In the genomic region with DNA sequence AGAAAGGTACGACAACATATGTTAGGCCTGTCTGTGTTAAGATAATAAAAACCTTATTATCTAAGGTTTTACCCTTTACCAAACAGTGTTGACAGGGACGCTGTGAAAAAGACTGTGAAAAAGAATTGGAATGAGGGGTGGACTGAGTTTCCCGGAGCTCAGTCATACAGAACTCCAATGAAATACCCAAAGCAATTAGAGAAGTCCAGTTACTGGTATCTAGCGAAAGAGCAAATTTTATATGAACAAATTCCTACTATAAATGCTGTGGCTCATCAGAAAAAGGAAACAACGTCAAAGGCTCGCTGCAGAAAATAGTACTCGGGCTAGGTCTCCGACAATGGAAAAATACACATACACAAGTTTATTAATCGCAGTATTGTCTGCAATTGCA, we compare ENCODE assay signal across 8 cellular contexts. TPM values are rescaled to one million over a fixed set of nuclear protein-coding genes. Genes with fewer than 3 reads are reported as not detected.
DNase-seq lines count a peak whose midpoint lies in the region; ATAC-seq and TF ChIP-seq lines count a peak whose summit lies in the region.

No MANE protein-coding gene starts in this region.

- H4K20me1 ChIP-seq in SU-DHL-6 (ENCODE audit: low read depth, low read length), result no peaks in the 10 kb centered on the region

- H3K9ac ChIP-seq in SU-DHL-6 (ENCODE audit: low read length), result peak overlapping the region; percentile 84

- H3K9me2 ChIP-seq in SU-DHL-6 (replicated peaks; ENCODE audit: insufficient read depth, low read length), result no peaks in the 10 kb centered on the region

- H3K4me3 Mint-ChIP-seq in activated naive CD4-positive, alpha-beta T cell treated with anti-CD3 and anti-CD28 coated beads, Interleukin-2, amount 50 U/mL, for 24 hours, result peak overlapping the region; percentile 99
- H3K4me3 Mint-ChIP-seq in glutamatergic neuron (ENCODE audit: unreplicated experiment), result peak overlapping the region; percentile 100

- peak overlapping the region; percentile 100 for H3K27ac Mint-ChIP-seq in activated naive CD4-positive, alpha-beta T cell treated with anti-CD3 and anti-CD28 coated beads, Interleukin-2, amount 50 U/mL, for 24 hours
- peak overlapping the region; percentile 100 for H3K27ac Mint-ChIP-seq in glutamatergic neuron (ENCODE audit: unreplicated experiment)

- no peaks in the 10 kb centered on the region for H3K36me3 ChIP-seq in SU-DHL-6 (ENCODE audit: low read length)

- peaks cover 48% of the 10 kb centered on the region for H3K4me1 Mint-ChIP-seq in activated naive CD4-positive, alpha-beta T cell treated with anti-CD3 and anti-CD28 coated beads, Interleukin-2, amount 50 U/mL, for 24 hours
- peaks cover 11% of the 10 kb centered on the region for H3K4me1 Mint-ChIP-seq in glutamatergic neuron (ENCODE audit: low read depth, unreplicated experiment)

- H3K9me3 Mint-ChIP-seq in activated naive CD4-positive, alpha-beta T cell treated with anti-CD3 and anti-CD28 coated beads, Interleukin-2, amount 50 U/mL, for 24 hours, result no peaks in the 10 kb centered on the region
- peaks cover 7% of the 10 kb centered on the region for H3K9me3 Mint-ChIP-seq in glutamatergic neuron (ENCODE audit: unreplicated experiment)

- TF ChIP-seq CTCF in SU-DHL-6 (IDR thresholded peaks at IDR 0.05; ENCODE audit: insufficient read depth, low read length, poor library complexity, severe bottlenecking), result no peak
- no peak for TF ChIP-seq CTCF in glutamatergic neuron (IDR thresholded peaks at IDR 0.05; ENCODE audit: partially characterized antibody, unreplicated experiment)

- H3F3A ChIP-seq in SU-DHL-6 (ENCODE audit: insufficient read depth), result 0 out of 2 replicates have a peak, but pooled peaks cover 7% of the 10 kb centered on the region

- H2AFZ ChIP-seq in SU-DHL-6 (ENCODE audit: low read depth, low read length, severe bottlenecking), result peak overlapping the region; percentile 95

- H3K4me3 ChIP-seq in SU-DHL-6 (ENCODE audit: insufficient read depth, low read length, poor library complexity, severe bottlenecking) (peak overlapping the region; percentile 62), skeletal muscle cell (ENCODE audit: low read depth, low read length) (peak overlapping the region; percentile 91)

- H3K79me2 ChIP-seq in SU-DHL-6 (ENCODE audit: insufficient read depth, low read length), result peaks cover 41% of the 10 kb centered on the region

- H3K4me2 ChIP-seq in SU-DHL-6 (ENCODE audit: low read depth, low read length, poor library complexity, severe bottlenecking), result peak overlapping the region; percentile 80

- no peak for ATAC-seq in HG03342 (IDR thresholded peaks at IDR 0.05; ENCODE audit: unreplicated experiment)
- no peak for ATAC-seq in GM21825 (IDR thresholded peaks at IDR 0.05; ENCODE audit: unreplicated experiment)

- H3K27me3 ChIP-seq in SU-DHL-6 (ENCODE audit: low read length), result no peaks in the 10 kb centered on the region

- H3K27ac ChIP-seq in SU-DHL-6 (ENCODE audit: low read depth, low read length), result peak overlapping the region; percentile 44

- DNase-seq in activated naive CD4-positive, alpha-beta T cell treated with Interleukin-2 at 50 U/mL for 16 hours, result no peak
- no peak for DNase-seq in glutamatergic neuron
- DNase-seq in skeletal muscle cell (ENCODE audit: low read depth), result no peak
- no peak for DNase-seq in AG08396 (ENCODE audit: low spot score)

- peaks cover 5% of the 10 kb centered on the region for H3K36me3 Mint-ChIP-seq in activated naive CD4-positive, alpha-beta T cell treated with anti-CD3 and anti-CD28 coated beads, Interleukin-2, amount 50 U/mL, for 24 hours
- no peaks in the 10 kb centered on the region for H3K36me3 Mint-ChIP-seq in glutamatergic neuron (ENCODE audit: unreplicated experiment)

- no peaks in the 10 kb centered on the region for H3K9me3 ChIP-seq in SU-DHL-6 (ENCODE audit: insufficient read depth, low read length)

- H3K27me3 Mint-ChIP-seq in activated naive CD4-positive, alpha-beta T cell treated with anti-CD3 and anti-CD28 coated beads, Interleukin-2, amount 50 U/mL, for 24 hours, result no peaks in the 10 kb centered on the region
- peaks cover 7% of the 10 kb centered on the region for H3K27me3 Mint-ChIP-seq in glutamatergic neuron (ENCODE audit: unreplicated experiment)

RNA-seq across cellular contexts. Expression of a gene that starts 0.7 kb away (rescaled TPM):
- total RNA-seq in glutamatergic neuron (ENCODE audit: unreplicated experiment), result 20.6 TPM

RNA-seq across cellular contexts. Expression of a gene that starts 38.2 kb away (rescaled TPM):
- total RNA-seq in glutamatergic neuron (ENCODE audit: unreplicated experiment), result 9.3 TPM
